In the genomic region with DNA sequence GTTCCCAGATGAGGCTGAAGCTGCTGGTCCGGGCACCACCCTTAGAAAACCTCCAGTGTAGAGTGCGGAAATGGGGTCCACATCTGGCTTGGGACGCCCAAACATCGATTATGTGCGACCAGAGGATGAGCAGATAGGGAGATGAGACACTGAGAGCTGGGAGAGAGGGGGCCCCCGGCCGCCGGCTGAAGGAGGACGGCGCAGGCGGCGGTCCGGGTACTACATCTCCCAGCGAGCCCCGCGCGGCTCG, we compare ENCODE assay signal across 8 cellular contexts. TPM values are rescaled to one million over a fixed set of nuclear protein-coding genes. Genes with fewer than 3 reads are reported as not detected.
DNase-seq lines count a peak whose midpoint lies in the region; ATAC-seq and TF ChIP-seq lines count a peak whose summit lies in the region.

No MANE protein-coding gene starts in this region.

- H3K27me3 Mint-ChIP-seq in naive thymus-derived CD8-positive, alpha-beta T cell, result peaks cover 31 to 84% (median 48%) of the 10 kb centered on the region in 5 donors

- peak overlapping the region; percentile 81 to 95 (median 90) for H3K4me3 Mint-ChIP-seq in naive thymus-derived CD8-positive, alpha-beta T cell

- DNase-seq in GM03348 (ENCODE audit: low spot score), result peak; percentile 94
- no peak for DNase-seq in LNCaP clone FGC (ENCODE audit: low read depth)
- DNase-seq in dorsolateral prefrontal cortex, result peak in 2 of 10 donors; percentile 76 to 79
- peak in 1 of 10 donors; percentile 87 for DNase-seq in naive thymus-derived CD8-positive, alpha-beta T cell
- DNase-seq in SHP77 treated with DMSO at 0.1 percent for 48 hours (lab: John Stamatoyannopoulos, UW), result no peak
- DNase-seq in GDM1 (lab: John Stamatoyannopoulos, UW), result no peak

- H3K9me3 Mint-ChIP-seq in naive thymus-derived CD8-positive, alpha-beta T cell, result peaks cover 0 to 3% (median 0%) of the 10 kb centered on the region in 9 donors

- peak overlapping the region; percentile 62 for H3K4me3 ChIP-seq in LNCaP clone FGC (ENCODE audit: low read depth, low read length)
- H3K4me3 ChIP-seq in dorsolateral prefrontal cortex, result peak overlapping the region; percentile 65 to 99 (median 88)

- intact Hi-C loops in dorsolateral prefrontal cortex (cut with DNase I), result loop anchor here (1.0 to 10.0 kb wide), 6 partner anchors 16 to 216 kb away; no protein-coding TSS in a partner anchor

- H3K27ac Mint-ChIP-seq in naive thymus-derived CD8-positive, alpha-beta T cell, result peak overlapping the region in 5 of 10 donors; percentile 33 to 67 (median 37)

- H3K27me3 ChIP-seq in dorsolateral prefrontal cortex, result no peaks in the 10 kb centered on the region

- H3K36me3 Mint-ChIP-seq in naive thymus-derived CD8-positive, alpha-beta T cell, result no peaks in the 10 kb centered on the region

- peak overlapping the region in 56 of 59 donors; percentile 50 to 98 (median 95) for H3K27ac ChIP-seq in dorsolateral prefrontal cortex

- POLR2A ChIA-PET in naive thymus-derived CD8-positive, alpha-beta T cell (lab: Charles Lee), result interaction anchor here (1.6 kb wide), 1 partner anchor 32 kb away, joined by 5 read pairs; the partner anchor contains the start of gene AKAP10

- TF ChIP-seq CTCF in LNCaP clone FGC (IDR thresholded peaks at IDR 0.05; ENCODE audit: control insufficient read depth, extremely low read depth, insufficient read depth) (no peak), dorsolateral prefrontal cortex (IDR thresholded peaks at IDR 0.05 in 54 of 56, conservative IDR thresholded peaks at IDR 0.05 in 2 of 56; ENCODE audit: low read depth in 1 of 56, partially characterized antibody in 56 of 56) (peak in 12 of 56 donors; percentile 73 to 98 (median 89))

- peak in 1 of 2 donors; percentile 48 for ATAC-seq in naive thymus-derived CD8-positive, alpha-beta T cell
- ATAC-seq in GM18520 (IDR thresholded peaks at IDR 0.05; ENCODE audit: unreplicated experiment) (no peak), HG03342 (IDR thresholded peaks at IDR 0.05; ENCODE audit: unreplicated experiment) (no peak)

- peaks cover 7 to 17% (median 9%) of the 10 kb centered on the region in 4 donors for H3K4me1 Mint-ChIP-seq in naive thymus-derived CD8-positive, alpha-beta T cell

RNA-seq across cellular contexts. Expression of gene SPECC1, which starts 0.2 kb away (rescaled TPM):
- 100 to 1,000 TPM; 140 to 321 (median 197) TPM for total RNA-seq in dorsolateral prefrontal cortex
- 1 to 10 TPM; 1.8 to 1.9 TPM for total RNA-seq in naive thymus-derived CD8-positive, alpha-beta T cell
- polyA plus RNA-seq in naive thymus-derived CD8-positive, alpha-beta T cell, result 1 to 10 TPM; 2.5 to 4.7 (median 3.1) TPM

RNA-seq across cellular contexts. Expression of gene AKAP10, which starts 31.3 kb away (rescaled TPM):
- total RNA-seq in dorsolateral prefrontal cortex, result 10 to 100 TPM; 47.3 to 84.2 (median 63.2) TPM
- total RNA-seq in naive thymus-derived CD8-positive, alpha-beta T cell, result 10 to 100 TPM; 70.7 to 71.9 TPM
- 10 to 100 TPM; 15.3 to 28.5 (median 17.5) TPM for polyA plus RNA-seq in naive thymus-derived CD8-positive, alpha-beta T cell

Comparison
In these comparisons a context has a peak if more than half of its experiments do, and no peak if none do; other contexts are left out.
1. RNA of gene SPECC1, which starts 0.2 kb away (total RNA-seq): 140 to 321 TPM in dorsolateral prefrontal cortex; 1.8 to 1.9 TPM in naive thymus-derived CD8-positive, alpha-beta T cell; every median in the first group is over 10 times any median in the second.